1 cellular context compared by ENCODE assay signal in the genomic region with DNA sequence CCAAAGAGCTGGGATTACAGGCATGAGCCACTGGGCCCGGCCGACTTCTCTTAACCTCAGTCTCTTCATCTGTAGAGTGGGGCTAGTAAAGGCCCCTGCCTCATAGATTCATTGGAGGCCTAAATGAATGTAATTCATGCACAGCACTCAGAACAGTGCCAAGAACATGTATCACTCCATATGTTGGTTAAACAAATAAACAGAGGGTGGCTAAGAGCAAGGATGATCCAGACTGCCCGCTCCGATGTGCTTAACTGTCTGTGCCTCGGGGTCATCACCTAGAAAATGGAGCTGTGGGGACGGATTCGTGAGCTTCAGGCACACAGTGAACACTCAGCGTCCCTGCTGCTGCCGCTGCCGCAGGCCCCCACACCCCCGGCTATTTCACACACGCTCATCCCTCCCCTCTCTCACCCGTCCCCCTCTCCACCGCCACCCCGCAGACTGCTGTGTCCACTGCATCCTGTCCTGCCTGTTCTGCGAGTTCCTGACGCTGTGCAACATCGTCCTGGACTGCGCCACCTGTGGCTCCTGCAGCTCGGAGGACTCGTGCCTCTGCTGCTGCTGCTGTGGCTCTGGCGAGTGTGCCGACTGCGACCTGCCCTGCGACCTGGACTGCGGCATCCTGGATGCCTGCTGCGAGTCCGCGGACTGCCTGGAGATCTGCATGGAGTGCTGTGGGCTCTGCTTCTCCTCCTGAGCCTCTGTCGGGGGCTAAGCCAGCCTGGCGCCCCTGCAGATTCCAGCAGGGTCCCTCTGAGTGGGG.
TF ChIP-seq lines count a peak whose summit lies in the region.

No MANE protein-coding gene starts in this region.

TF ChIP-seq in WTC11, 78 proteins besides CTCF, POLR2A, EP300 and RAD21 (continued from another document):
- TF ChIP-seq, protein P1, sequence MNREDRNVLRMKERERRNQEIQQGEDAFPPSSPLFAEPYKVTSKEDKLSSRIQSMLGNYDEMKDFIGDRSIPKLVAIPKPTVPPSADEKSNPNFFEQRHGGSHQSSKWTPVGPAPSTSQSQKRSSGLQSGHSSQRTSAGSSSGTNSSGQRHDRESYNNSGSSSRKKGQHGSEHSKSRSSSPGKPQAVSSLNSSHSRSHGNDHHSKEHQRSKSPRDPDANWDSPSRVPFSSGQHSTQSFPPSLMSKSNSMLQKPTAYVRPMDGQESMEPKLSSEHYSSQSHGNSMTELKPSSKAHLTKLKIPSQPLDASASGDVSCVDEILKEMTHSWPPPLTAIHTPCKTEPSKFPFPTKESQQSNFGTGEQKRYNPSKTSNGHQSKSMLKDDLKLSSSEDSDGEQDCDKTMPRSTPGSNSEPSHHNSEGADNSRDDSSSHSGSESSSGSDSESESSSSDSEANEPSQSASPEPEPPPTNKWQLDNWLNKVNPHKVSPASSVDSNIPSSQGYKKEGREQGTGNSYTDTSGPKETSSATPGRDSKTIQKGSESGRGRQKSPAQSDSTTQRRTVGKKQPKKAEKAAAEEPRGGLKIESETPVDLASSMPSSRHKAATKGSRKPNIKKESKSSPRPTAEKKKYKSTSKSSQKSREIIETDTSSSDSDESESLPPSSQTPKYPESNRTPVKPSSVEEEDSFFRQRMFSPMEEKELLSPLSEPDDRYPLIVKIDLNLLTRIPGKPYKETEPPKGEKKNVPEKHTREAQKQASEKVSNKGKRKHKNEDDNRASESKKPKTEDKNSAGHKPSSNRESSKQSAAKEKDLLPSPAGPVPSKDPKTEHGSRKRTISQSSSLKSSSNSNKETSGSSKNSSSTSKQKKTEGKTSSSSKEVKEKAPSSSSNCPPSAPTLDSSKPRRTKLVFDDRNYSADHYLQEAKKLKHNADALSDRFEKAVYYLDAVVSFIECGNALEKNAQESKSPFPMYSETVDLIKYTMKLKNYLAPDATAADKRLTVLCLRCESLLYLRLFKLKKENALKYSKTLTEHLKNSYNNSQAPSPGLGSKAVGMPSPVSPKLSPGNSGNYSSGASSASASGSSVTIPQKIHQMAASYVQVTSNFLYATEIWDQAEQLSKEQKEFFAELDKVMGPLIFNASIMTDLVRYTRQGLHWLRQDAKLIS (CRISPR knock-in tag; IDR thresholded peaks at IDR 0.05; ENCODE audit: borderline replicate concordance): no peak
- TF ChIP-seq, protein P2, sequence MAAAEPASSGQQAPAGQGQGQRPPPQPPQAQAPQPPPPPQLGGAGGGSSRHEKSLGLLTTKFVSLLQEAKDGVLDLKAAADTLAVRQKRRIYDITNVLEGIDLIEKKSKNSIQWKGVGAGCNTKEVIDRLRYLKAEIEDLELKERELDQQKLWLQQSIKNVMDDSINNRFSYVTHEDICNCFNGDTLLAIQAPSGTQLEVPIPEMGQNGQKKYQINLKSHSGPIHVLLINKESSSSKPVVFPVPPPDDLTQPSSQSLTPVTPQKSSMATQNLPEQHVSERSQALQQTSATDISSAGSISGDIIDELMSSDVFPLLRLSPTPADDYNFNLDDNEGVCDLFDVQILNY (CRISPR knock-in tag; IDR thresholded peaks at IDR 0.05): no peak
- TF ChIP-seq, protein P3, sequence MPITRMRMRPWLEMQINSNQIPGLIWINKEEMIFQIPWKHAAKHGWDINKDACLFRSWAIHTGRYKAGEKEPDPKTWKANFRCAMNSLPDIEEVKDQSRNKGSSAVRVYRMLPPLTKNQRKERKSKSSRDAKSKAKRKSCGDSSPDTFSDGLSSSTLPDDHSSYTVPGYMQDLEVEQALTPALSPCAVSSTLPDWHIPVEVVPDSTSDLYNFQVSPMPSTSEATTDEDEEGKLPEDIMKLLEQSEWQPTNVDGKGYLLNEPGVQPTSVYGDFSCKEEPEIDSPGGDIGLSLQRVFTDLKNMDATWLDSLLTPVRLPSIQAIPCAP (CRISPR knock-in tag; IDR thresholded peaks at IDR 0.05): no peak
- TF ChIP-seq, protein P4, sequence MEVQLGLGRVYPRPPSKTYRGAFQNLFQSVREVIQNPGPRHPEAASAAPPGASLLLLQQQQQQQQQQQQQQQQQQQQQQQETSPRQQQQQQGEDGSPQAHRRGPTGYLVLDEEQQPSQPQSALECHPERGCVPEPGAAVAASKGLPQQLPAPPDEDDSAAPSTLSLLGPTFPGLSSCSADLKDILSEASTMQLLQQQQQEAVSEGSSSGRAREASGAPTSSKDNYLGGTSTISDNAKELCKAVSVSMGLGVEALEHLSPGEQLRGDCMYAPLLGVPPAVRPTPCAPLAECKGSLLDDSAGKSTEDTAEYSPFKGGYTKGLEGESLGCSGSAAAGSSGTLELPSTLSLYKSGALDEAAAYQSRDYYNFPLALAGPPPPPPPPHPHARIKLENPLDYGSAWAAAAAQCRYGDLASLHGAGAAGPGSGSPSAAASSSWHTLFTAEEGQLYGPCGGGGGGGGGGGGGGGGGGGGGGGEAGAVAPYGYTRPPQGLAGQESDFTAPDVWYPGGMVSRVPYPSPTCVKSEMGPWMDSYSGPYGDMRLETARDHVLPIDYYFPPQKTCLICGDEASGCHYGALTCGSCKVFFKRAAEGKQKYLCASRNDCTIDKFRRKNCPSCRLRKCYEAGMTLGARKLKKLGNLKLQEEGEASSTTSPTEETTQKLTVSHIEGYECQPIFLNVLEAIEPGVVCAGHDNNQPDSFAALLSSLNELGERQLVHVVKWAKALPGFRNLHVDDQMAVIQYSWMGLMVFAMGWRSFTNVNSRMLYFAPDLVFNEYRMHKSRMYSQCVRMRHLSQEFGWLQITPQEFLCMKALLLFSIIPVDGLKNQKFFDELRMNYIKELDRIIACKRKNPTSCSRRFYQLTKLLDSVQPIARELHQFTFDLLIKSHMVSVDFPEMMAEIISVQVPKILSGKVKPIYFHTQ (CRISPR knock-in tag; IDR thresholded peaks at IDR 0.05): no peak
